In the genomic region with DNA sequence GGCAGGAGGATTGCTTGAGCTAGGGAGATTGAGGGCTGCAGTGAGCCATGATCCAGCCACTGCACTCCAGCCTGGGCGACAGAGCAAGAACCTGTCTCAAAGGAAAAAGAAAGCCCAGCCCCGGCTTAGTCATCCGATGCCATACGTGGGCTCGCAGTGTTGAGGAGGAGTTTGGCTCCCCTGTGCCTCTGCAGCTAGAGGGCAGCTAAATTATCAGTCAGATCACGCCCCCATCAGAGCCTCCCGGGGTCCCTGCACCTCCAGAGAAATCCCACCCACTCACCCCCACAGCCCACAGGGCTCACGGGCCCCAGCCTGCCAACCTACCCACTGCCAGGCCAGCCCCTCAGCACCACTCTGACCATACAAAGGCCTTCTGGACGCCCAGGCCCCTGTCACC, we compare ENCODE assay signal across 13 cellular contexts.
"Had no signal": no experiment of that assay in that cellular context is flagged by ENCODE, and none has a peak within 500 bp of the region (broad histone marks: within the 10 kb centered on the region; RNA-seq: fewer than 3 reads in every experiment).

No MANE protein-coding gene starts in this region.

- DNase-seq: activated CD4-positive, alpha-beta T cell treated with anti-CD3 and anti-CD28 coated beads, Interleukin-2, amount 10 ng/mL, durations not matched to agents 7 days and 5 days; activated CD4-positive, CD25-positive, alpha-beta regulatory T cell; activated CD8-positive, alpha-beta memory T cell treated with anti-CD3 and anti-CD28 coated beads for 24 hours; activated gamma-delta T cell treated with Interleukin-2 at 50 U/mL for 16 hours; erythroblast; glutamatergic neuron; kidney glomerular epithelial cell; left ventricle myocardium superior; mesendoderm; natural killer cell; right cardiac atrium; stimulated activated naive CD8-positive, alpha-beta T cell treated with anti-CD3 and anti-CD28 coated beads, Interleukin-15, amount 100 ng/mL, for 72 hours; SW 1271 had no signal

- ATAC-seq: left ventricle myocardium superior; right cardiac atrium; stimulated activated naive CD8-positive, alpha-beta T cell treated with anti-CD3 and anti-CD28 coated beads, Interleukin-15, amount 100 ng/mL, for 72 hours had no signal
